9 cellular contexts compared by ENCODE assay signal in genomic region chr3:161310649-161311423, GRCh38.
DNase-seq lines count a peak whose midpoint lies in the region; ATAC-seq and TF ChIP-seq lines count a peak whose summit lies in the region.
"Had no signal": no experiment of that assay in that cellular context is flagged by ENCODE, and none has a peak within 500 bp of the region (broad histone marks: within the 10 kb centered on the region; RNA-seq: fewer than 3 reads in every experiment).

No MANE protein-coding gene starts in this region.

- no peaks in the 10 kb centered on the region for H4K20me1 ChIP-seq in Loucy (ENCODE audit: insufficient read depth, low read length, poor library complexity, severe bottlenecking)

- H3K4me2 ChIP-seq in Loucy (ENCODE audit: low read depth, low read length, poor library complexity, severe bottlenecking) = peak overlapping the region; percentile 19

- peak overlapping the region; percentile 58 for H3K4me3 Mint-ChIP-seq in CD8-positive, alpha-beta T cell
- H3K4me3 Mint-ChIP-seq in activated naive CD8-positive, alpha-beta T cell treated with anti-CD3 and anti-CD28 coated beads for 36 hours = peak overlapping the region; percentile 9

- peak overlapping the region; percentile 85 for H3K27ac Mint-ChIP-seq in CD8-positive, alpha-beta T cell
- peak overlapping the region; percentile 88 for H3K27ac Mint-ChIP-seq in activated naive CD8-positive, alpha-beta T cell treated with anti-CD3 and anti-CD28 coated beads for 36 hours

- no peak overlapping the region for H2AFZ ChIP-seq in Loucy (ENCODE audit: low read length)

- POLR2A ChIA-PET in CD8-positive, alpha-beta T cell (lab: Charles Lee) = interaction anchor here (0.7 to 1.7 kb wide), 4 partner anchors 61 to 475 kb away, joined by 3 to 6 read pairs (median 4); no protein-coding TSS in a partner anchor

- peak; percentile 3 to 69 (median 34) for DNase-seq in CD8-positive, alpha-beta T cell
- DNase-seq in activated naive CD8-positive, alpha-beta T cell treated with anti-CD3 and anti-CD28 coated beads for 36 hours = peak; percentile 74
- DNase-seq in SW480 (ENCODE audit: low spot score) = no peak
- DNase-seq in epidermal melanocyte (ENCODE audit: insufficient read length, low spot score) = no peak
- no peak for DNase-seq in NCI-H1694 treated with DMSO at 0.1 percent for 48 hours (lab: John Stamatoyannopoulos, UW)
- no peak for DNase-seq in heart left ventricle

- no peak for TF ChIP-seq POLR2A in heart left ventricle (IDR thresholded peaks at IDR 0.05)

- ATAC-seq in CD8-positive, alpha-beta T cell = peak; percentile 76
- peak; percentile 71 for ATAC-seq in GM21526 (IDR thresholded peaks at IDR 0.05; ENCODE audit: low FRiP score, unreplicated experiment)
- ATAC-seq in heart left ventricle = no peak

- TF ChIP-seq CTCF in CD8-positive, alpha-beta T cell (IDR thresholded peaks at IDR 0.05) = no peak
- TF ChIP-seq CTCF in Loucy (conservative IDR thresholded peaks at IDR 0.05; ENCODE audit: low read length) = no peak
- no peak for TF ChIP-seq CTCF in heart left ventricle (IDR thresholded peaks at IDR 0.05)

- intact Hi-C loops in CD8-positive, alpha-beta T cell (cut with DNase I, micrococcal nuclease) = loop anchor here (1.0 to 2.0 kb wide), 4 partner anchors 38 to 96 kb away; partner anchors contain the start of gene SPTSSB (in 1 of the 2)
- intact Hi-C loops in heart left ventricle (cut with DNase I) = no loop called here

- H3K36me3 Mint-ChIP-seq in CD8-positive, alpha-beta T cell = no peaks in the 10 kb centered on the region
- peaks cover 7% of the 10 kb centered on the region for H3K36me3 Mint-ChIP-seq in activated naive CD8-positive, alpha-beta T cell treated with anti-CD3 and anti-CD28 coated beads for 36 hours

- no peaks in the 10 kb centered on the region for H3K79me2 ChIP-seq in Loucy (ENCODE audit: insufficient read depth, low read length)

- no peaks in the 10 kb centered on the region for H3K9me2 ChIP-seq in Loucy (replicated peaks; ENCODE audit: low read depth, low read length)

- CTCF ChIA-PET in CD8-positive, alpha-beta T cell (lab: Charles Lee) = interaction anchor here (1.0 kb wide), 2 partner anchors 39 to 98 kb away, joined by 3 read pairs; no protein-coding TSS in a partner anchor

- H3K27me3 ChIP-seq in CD8-positive, alpha-beta T cell (ENCODE audit: insufficient read depth, low read length) = no peaks in the 10 kb centered on the region
- H3K27me3 ChIP-seq in Loucy (ENCODE audit: insufficient read depth, low read length, poor library complexity, severe bottlenecking) (peaks cover 58% of the 10 kb centered on the region), heart left ventricle (no peaks in the 10 kb centered on the region)
- H3K27me3 ChIP-seq: SJSA1 had no signal

- no peaks in the 10 kb centered on the region for H3K36me3 ChIP-seq in CD8-positive, alpha-beta T cell (ENCODE audit: insufficient read depth, low read length)
- H3K36me3 ChIP-seq in Loucy (ENCODE audit: insufficient read depth, low read length) = no peaks in the 10 kb centered on the region
- H3K36me3 ChIP-seq in heart left ventricle = no peaks in the 10 kb centered on the region
- H3K36me3 ChIP-seq: SJSA1 had no signal

- peaks cover 47% of the 10 kb centered on the region for H3K4me1 ChIP-seq in CD8-positive, alpha-beta T cell (ENCODE audit: insufficient read depth, low read length)
- H3K4me1 ChIP-seq in Loucy (ENCODE audit: insufficient read depth, low read length, poor library complexity, severe bottlenecking) = peaks cover 20% of the 10 kb centered on the region
- peaks cover 0 to 7% (median 0%) of the 10 kb centered on the region in 12 donors for H3K4me1 ChIP-seq in heart left ventricle
- H3K4me1 ChIP-seq: SJSA1 had no signal

- no peak overlapping the region for H3K9ac ChIP-seq in Loucy (ENCODE audit: low read depth, low read length, poor library complexity, severe bottlenecking)

- no peaks in the 10 kb centered on the region for H3K27me3 Mint-ChIP-seq in CD8-positive, alpha-beta T cell (ENCODE audit: low read depth)
- peaks cover 27% of the 10 kb centered on the region for H3K27me3 Mint-ChIP-seq in activated naive CD8-positive, alpha-beta T cell treated with anti-CD3 and anti-CD28 coated beads for 36 hours

- H3F3A ChIP-seq in Loucy (ENCODE audit: low read depth) = no peaks in the 10 kb centered on the region

- H3K4me3 ChIP-seq in CD8-positive, alpha-beta T cell (ENCODE audit: low read depth, low read length) = no peak overlapping the region
- H3K4me3 ChIP-seq in Loucy (ENCODE audit: low read length, poor library complexity, severe bottlenecking) (no peak overlapping the region), heart left ventricle (no peak overlapping the region)
- H3K4me3 ChIP-seq: SJSA1 had no signal

- H3K9me3 ChIP-seq in CD8-positive, alpha-beta T cell (ENCODE audit: low read length) = no peaks in the 10 kb centered on the region
- H3K9me3 ChIP-seq in Loucy (ENCODE audit: insufficient read depth, low read depth, low read length) (no peaks in the 10 kb centered on the region), heart left ventricle (peaks cover 0 to 20% (median 4%) of the 10 kb centered on the region in 12 donors)

- H3K4me1 Mint-ChIP-seq in CD8-positive, alpha-beta T cell (ENCODE audit: low read depth) = peaks cover 64% of the 10 kb centered on the region
- peaks cover 44% of the 10 kb centered on the region for H3K4me1 Mint-ChIP-seq in activated naive CD8-positive, alpha-beta T cell treated with anti-CD3 and anti-CD28 coated beads for 36 hours

- WGBS in heart left ventricle, 4 donors = 65 to 74% (median 70%) methylated on average over 5 of the region's 5 CpGs

- peaks cover 8% of the 10 kb centered on the region for H3K9me3 Mint-ChIP-seq in CD8-positive, alpha-beta T cell
- peaks cover 12% of the 10 kb centered on the region for H3K9me3 Mint-ChIP-seq in activated naive CD8-positive, alpha-beta T cell treated with anti-CD3 and anti-CD28 coated beads for 36 hours

- H3K27ac ChIP-seq in CD8-positive, alpha-beta T cell (ENCODE audit: low read depth, low read length) = no peak overlapping the region
- no peak overlapping the region for H3K27ac ChIP-seq in heart left ventricle
- H3K27ac ChIP-seq: SJSA1 had no signal

Comparison
In these comparisons a context has a peak if more than half of its experiments do, and no peak if none do; other contexts are left out.
1. ATAC-seq: peak in CD8-positive, alpha-beta T cell (single experiment) and GM21526 (single experiment); none in heart left ventricle (0 of 4).
2. DNase-seq: peak in CD8-positive, alpha-beta T cell (7 of 7) and activated naive CD8-positive, alpha-beta T cell treated with anti-CD3 and anti-CD28 coated beads for 36 hours (single experiment); none in SW480 (single experiment), epidermal melanocyte (single experiment), NCI-H1694 treated with DMSO at 0.1 percent for 48 hours (single experiment) and heart left ventricle (0 of 5).
3. intact Hi-C loops: an anchor here in CD8-positive, alpha-beta T cell (1.0 to 2.0 kb wide); none called in heart left ventricle.